In the genomic region with DNA sequence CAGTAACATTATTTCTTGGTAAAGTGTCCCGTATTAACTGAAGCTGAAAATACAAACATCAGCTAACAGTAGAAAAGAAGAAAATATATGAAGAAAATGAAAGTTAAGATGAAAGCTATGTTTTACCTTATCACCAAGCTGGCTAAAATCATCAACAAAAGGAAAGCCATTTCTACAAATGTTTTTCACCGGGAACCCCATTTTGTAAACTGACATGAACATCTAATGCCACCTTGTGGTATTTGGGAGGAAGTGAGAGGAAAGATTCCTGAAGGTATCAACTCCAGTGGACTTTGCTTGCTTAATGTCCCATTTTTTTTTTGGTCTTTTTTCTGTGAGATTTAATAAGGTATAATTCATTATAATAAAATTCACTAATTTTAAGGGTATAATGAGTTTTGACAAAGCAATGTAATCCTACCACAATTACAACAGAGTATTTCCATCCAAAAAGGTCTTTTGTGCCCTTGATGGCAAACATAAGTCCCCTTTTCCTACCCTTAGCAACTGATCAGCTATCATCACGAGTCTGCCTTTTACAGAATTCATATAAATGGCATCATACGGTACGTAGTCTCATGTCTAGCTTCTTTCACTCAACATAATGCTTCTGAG, we compare ENCODE assay signal across 8 cellular contexts. TPM values are rescaled to one million over a fixed set of nuclear protein-coding genes. Genes with fewer than 3 reads are reported as not detected.
DNase-seq lines count a peak whose midpoint lies in the region; ATAC-seq, FAIRE-seq and TF ChIP-seq lines count a peak whose summit lies in the region.

No MANE protein-coding gene starts in this region.

- intact Hi-C loops in body of pancreas (cut with DNase I) (no loop called here), tibial artery (cut with DNase I; ENCODE audit: low total_unique reads) (loop anchor here (5.0 kb wide), 1 partner anchor 89 kb away; no protein-coding TSS in a partner anchor)

- H3K9me3 ChIP-seq in BLaER1 treated with 17β-estradiol and CSF1 and Interleukin-3, amounts not matched to agents 10 nM and 100 nM (replicated peaks in 1 of 11): no peaks in the 10 kb centered on the region
- H3K9me3 ChIP-seq in body of pancreas (no peaks in the 10 kb centered on the region), tibial artery (no peaks in the 10 kb centered on the region)

- H3K27me3 ChIP-seq in BLaER1 treated with 17β-estradiol and CSF1 and Interleukin-3, amounts not matched to agents 10 nM and 100 nM: no peaks in the 10 kb centered on the region
- H3K27me3 ChIP-seq in body of pancreas: no peaks in the 10 kb centered on the region
- H3K27me3 ChIP-seq in tibial artery: no peaks in the 10 kb centered on the region

- no peak for TF ChIP-seq POLR2A in body of pancreas (IDR thresholded peaks at IDR 0.05)

- ATAC-seq in body of pancreas (peak; percentile 70), GM18861 (IDR thresholded peaks at IDR 0.05; ENCODE audit: unreplicated experiment) (no peak), HG03521 (IDR thresholded peaks at IDR 0.05; ENCODE audit: unreplicated experiment) (no peak)

- H3K4me3 ChIP-seq in BLaER1 treated with 17β-estradiol and CSF1 and Interleukin-3, amounts not matched to agents 10 nM and 100 nM: peak overlapping the region in 4 of 10 experiments; percentile 4 to 43 (median 22); a peak in 3 of 20 replicates
- no peak overlapping the region for H3K4me3 ChIP-seq in body of pancreas
- H3K4me3 ChIP-seq in tibial artery: peak overlapping the region in 1 of 2 donors; percentile 1

- peaks cover 58 to 84% (median 65%) of the 10 kb centered on the region in 11 experiments for H3K36me3 ChIP-seq in BLaER1 treated with 17β-estradiol and CSF1 and Interleukin-3, amounts not matched to agents 10 nM and 100 nM
- H3K36me3 ChIP-seq in body of pancreas (replicated peaks in 1 of 2; ENCODE audit: insufficient read depth in 1 of 2, low read depth in 2 of 2): peaks cover 0 to 13% of the 10 kb centered on the region in 2 donors
- peaks cover 31 to 62% (median 48%) of the 10 kb centered on the region in 3 donors for H3K36me3 ChIP-seq in tibial artery

- peaks cover 14 to 44% (median 20%) of the 10 kb centered on the region in 10 experiments for H3K4me1 ChIP-seq in BLaER1 treated with 17β-estradiol and CSF1 and Interleukin-3, amounts not matched to agents 10 nM and 100 nM
- H3K4me1 ChIP-seq in body of pancreas (peaks cover 17% of the 10 kb centered on the region), tibial artery (peaks cover 0 to 14% (median 8%) of the 10 kb centered on the region in 4 donors)

- peaks cover 35 to 97% (median 84%) of the 10 kb centered on the region in 11 experiments; a peak in 21 of 22 replicates for H4K20me1 ChIP-seq in BLaER1 treated with 17β-estradiol and CSF1 and Interleukin-3, amounts not matched to agents 10 nM and 100 nM

- peak; percentile 82 for FAIRE-seq in GM18507 (lab: Jason Lieb, UNC)

- H3K4me2 ChIP-seq in BLaER1 treated with 17β-estradiol and CSF1 and Interleukin-3, amounts not matched to agents 10 nM and 100 nM: peak overlapping the region; percentile 45 to 91 (median 78)

- DNase-seq in GM18507 (ENCODE audit: extremely low spot score, insufficient read length, low read depth) (no peak), NCI-H510A (lab: John Stamatoyannopoulos, UW) (peak; percentile 57), body of pancreas (peak in 1 of 4 donors; percentile 2), kidney glomerular epithelial cell (lab: John Stamatoyannopoulos, UW) (peak; percentile 63), tibial artery (no peak)

- H3K27ac ChIP-seq in BLaER1 treated with 17β-estradiol and CSF1 and Interleukin-3, amounts not matched to agents 10 nM and 100 nM: peak overlapping the region in 9 of 11 experiments; percentile 16 to 66 (median 47); a peak in 16 of 22 replicates
- peak overlapping the region in 3 of 4 donors; percentile 7 to 69 (median 11) for H3K27ac ChIP-seq in body of pancreas
- H3K27ac ChIP-seq in tibial artery: peak overlapping the region in 1 of 2 donors; percentile 5

- WGBS in body of pancreas, 2 donors: 29% methylated on average over 5 of the region's 5 CpGs

- H3K9ac ChIP-seq in BLaER1 treated with 17β-estradiol and CSF1 and Interleukin-3, amounts not matched to agents 10 nM and 100 nM: peak overlapping the region in 10 of 11 experiments; percentile 4 to 62 (median 31); a peak in 15 of 22 replicates

- TF ChIP-seq CTCF in body of pancreas (IDR thresholded peaks at IDR 0.05) (peak; percentile 59 to 93 (median 90)), tibial artery (IDR thresholded peaks at IDR 0.05) (peak; percentile 82 to 86)

RNA-seq across cellular contexts. Expression of gene SDHB, which starts 7.7 kb away (rescaled TPM):
- total RNA-seq in body of pancreas: 10 to 100 TPM; 38.9 to 59.4 TPM

RNA-seq across cellular contexts. Expression of gene ATP13A2, which starts 34.4 kb away (rescaled TPM):
- total RNA-seq in body of pancreas: 10 to 100 TPM; 56.8 to 61.0 TPM

Comparison
In these comparisons a context has a peak if more than half of its experiments do, and no peak if none do; other contexts are left out.
1. DNase-seq: peak in NCI-H510A (single experiment) and kidney glomerular epithelial cell (single experiment); none in GM18507 (single experiment) and tibial artery (0 of 2).